9 cellular contexts compared by ENCODE assay signal in genomic region chr1:54403377-54403776, GRCh38. TPM values are rescaled to one million over a fixed set of nuclear protein-coding genes. Genes with fewer than 3 reads are reported as not detected.
DNase-seq lines count a peak whose midpoint lies in the region; ATAC-seq and TF ChIP-seq lines count a peak whose summit lies in the region.
"Had no signal": no experiment of that assay in that cellular context is flagged by ENCODE, and none has a peak within 500 bp of the region (broad histone marks: within the 10 kb centered on the region; RNA-seq: fewer than 3 reads in every experiment).

No MANE protein-coding gene starts in this region.

- H3K36me3 Mint-ChIP-seq in brain (peaks cover 62% of the 10 kb centered on the region), naive B cell (peaks cover 12 to 31% of the 10 kb centered on the region in 2 donors)

- H3K27ac Mint-ChIP-seq in brain (peak overlapping the region in 4 of 5 experiments; percentile 19 to 81 (median 68)), naive B cell (no peak overlapping the region)

- TF ChIP-seq CTCF in BJ (IDR thresholded peaks at IDR 0.05; ENCODE audit: insufficient read depth, low read depth, low read length) (no peak), brain (conservative IDR thresholded peaks at IDR 0.05) (no peak)

- H3K4me3 ChIP-seq in BJ (ENCODE audit: low read depth, low read length): peak overlapping the region; percentile 77
- peak overlapping the region; percentile 86 for H3K4me3 ChIP-seq in HUES48 (ENCODE audit: low read depth, low read length)

- no peak overlapping the region for H3K9ac ChIP-seq in HUES48 (ENCODE audit: low read depth, low read length)

- peaks cover 10% of the 10 kb centered on the region for H3K27me3 Mint-ChIP-seq in brain
- H3K27me3 Mint-ChIP-seq in naive B cell: peaks cover 0 to 10% (median 3%) of the 10 kb centered on the region in 3 donors

- peaks cover 31% of the 10 kb centered on the region for H3K4me1 ChIP-seq in HUES48 (ENCODE audit: control insufficient read depth, insufficient read depth, low read length)

- POLR2A ChIA-PET in BJ (lab: Charles Lee): no interaction called here

- no peaks in the 10 kb centered on the region for H3K9me3 ChIP-seq in HUES48 (ENCODE audit: control insufficient read depth, insufficient read depth, low read length)

- H3K9me3 Mint-ChIP-seq in brain (peaks cover 0 to 4% (median 0%) of the 10 kb centered on the region in 5 experiments), naive B cell (no peaks in the 10 kb centered on the region)

- CTCF ChIA-PET in BJ (lab: Yijun Ruan, JAX): interaction anchor here (0.9 to 2.1 kb wide), 5 partner anchors 9 to 131 kb away, joined by 4 to 17 read pairs (median 4); no protein-coding TSS in a partner anchor

- H3K36me3 ChIP-seq in BJ (ENCODE audit: control insufficient read depth, insufficient read depth, low read length) (peaks cover 16% of the 10 kb centered on the region), HUES48 (ENCODE audit: control insufficient read depth, insufficient read depth, low read length) (peaks cover 53% of the 10 kb centered on the region)

- no peaks in the 10 kb centered on the region for H3K27me3 ChIP-seq in BJ (ENCODE audit: control insufficient read depth, insufficient read depth, low read length)
- no peaks in the 10 kb centered on the region for H3K27me3 ChIP-seq in HUES48 (ENCODE audit: control insufficient read depth, insufficient read depth, low read length)

- H3K27ac ChIP-seq in HUES48 (ENCODE audit: low read depth, low read length): peak overlapping the region; percentile 36

- peaks cover 72% of the 10 kb centered on the region for H3K4me1 Mint-ChIP-seq in brain
- peaks cover 30 to 36% (median 33%) of the 10 kb centered on the region in 3 donors for H3K4me1 Mint-ChIP-seq in naive B cell

- H3K4me3 Mint-ChIP-seq in brain (peak overlapping the region; percentile 88 to 94 (median 93)), naive B cell (peak overlapping the region in 5 of 8 donors; percentile 48 to 83 (median 76))

- ATAC-seq in naive B cell (ENCODE audit: low read depth in 2 of 2) (no peak), GM21447 (IDR thresholded peaks at IDR 0.05; ENCODE audit: unreplicated experiment) (no peak)

- DNase-seq in BJ (ENCODE audit: low read depth) (no peak), naive B cell (no peak), retina (no peak), HuH-7 (ENCODE audit: low spot score) (no peak), hippocampal formation (lab: John Stamatoyannopoulos, UW) (no peak)
- DNase-seq: activated CD4-positive, alpha-beta T cell treated with anti-CD3 and anti-CD28 coated beads, Interleukin-2, amount 50 U/mL, for 1 hour had no signal

RNA-seq across cellular contexts. Expression of gene SSBP3, which starts 2.8 kb away (rescaled TPM):
- 19.6 and 25.9 TPM in 2 replicates for polyA plus RNA-seq in BJ (2011; rRNA removed)
- polyA minus RNA-seq in BJ (2011; rRNA and poly(A)+ RNA removed): 11.2 and 14.0 TPM in 2 replicates
- 197 TPM for polyA plus RNA-seq in brain (ENCODE audit: insufficient read depth, low read depth, low replicate concordance)
- 1 to 10 TPM; 1.7 to 4.2 (median 2.2) TPM for polyA plus RNA-seq in naive B cell (ENCODE audit: low read depth in 6 of 6)

Comparison
In these comparisons a context has a peak if more than half of its experiments do, and no peak if none do; other contexts are left out.
1. H3K27ac Mint-ChIP-seq: peak in brain (4 of 5); none in naive B cell (0 of 6).